Comparison of ENCODE assay signal across 15 cellular contexts in the genomic region with DNA sequence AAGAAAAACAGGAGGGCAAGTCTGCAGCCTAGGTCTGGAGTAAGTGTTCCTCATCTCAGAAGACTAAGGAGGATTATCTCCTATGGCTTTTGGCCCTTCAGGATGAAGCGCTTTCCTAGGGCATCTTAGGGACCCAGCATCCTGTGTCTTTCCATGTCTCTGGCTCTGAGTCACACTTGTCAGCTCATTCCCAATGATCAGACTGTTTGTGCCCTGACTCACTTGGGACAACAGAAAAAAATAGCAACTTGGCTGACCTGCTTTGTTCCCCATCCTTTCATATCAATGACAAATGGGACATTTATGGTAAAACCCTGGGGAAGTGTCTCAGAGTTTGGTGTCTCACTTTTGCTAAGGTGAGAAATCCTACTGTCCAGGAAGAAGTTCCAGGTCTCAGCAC.
A peak's percentile ranks its signal among the peaks of the same experiment; 100 is the strongest.
DNase-seq lines count a peak whose midpoint lies in the region; ATAC-seq, FAIRE-seq and TF ChIP-seq lines count a peak whose summit lies in the region.
"Had no signal": no experiment of that assay in that cellular context is flagged by ENCODE, and none has a peak within 500 bp of the region (broad histone marks: within the 10 kb centered on the region; RNA-seq: fewer than 3 reads in every experiment).

No MANE protein-coding gene starts in this region.

- TF ChIP-seq POLR2A in HCT116 (IDR thresholded peaks at IDR 0.05; ENCODE audit: borderline replicate concordance, extremely low read depth, insufficient read depth, insufficient read length), result no peak

- H3K27me3 ChIP-seq in HCT116 (ENCODE audit: insufficient read depth, low read length) (no peaks in the 10 kb centered on the region), SK-N-SH (ENCODE audit: insufficient read depth) (no peaks in the 10 kb centered on the region)
- H3K27me3 ChIP-seq: heart left ventricle had no signal

- H3K9ac ChIP-seq in HCT116 (ENCODE audit: low read length) (no peak overlapping the region), SK-N-SH (peak overlapping the region; percentile 35; the same call in 1 of the 2 replicates)

- no peak overlapping the region for H2AFZ ChIP-seq in HCT116 (ENCODE audit: low read depth, low read length, poor library complexity, severe bottlenecking)
- peak overlapping the region; percentile 25; the same call in 1 of the 2 replicates for H2AFZ ChIP-seq in SK-N-SH (ENCODE audit: low read depth)

- no peak overlapping the region for H3K27ac ChIP-seq in HCT116 (ENCODE audit: low read depth, low read length)
- H3K27ac ChIP-seq in SK-N-SH (ENCODE audit: low read depth in 2 of 2, low read length in 1 of 2), result peak overlapping the region in 1 of 2 experiments; percentile 74; a peak in 2 of 4 replicates
- H3K27ac ChIP-seq: heart left ventricle had no signal

- TF ChIP-seq EP300 in SK-N-SH (IDR thresholded peaks at IDR 0.05; ENCODE audit: borderline replicate concordance in 1 of 2, low read depth in 1 of 2, low read length in 1 of 2), result no peak

- H3K4me2 ChIP-seq in HCT116 (ENCODE audit: low read length) (peak overlapping the region; percentile 28; the same call in 1 of the 2 replicates), SK-N-SH (peak overlapping the region; percentile 20; the same call in 1 of the 2 replicates)

- POLR2A ChIA-PET in HCT116 (lab: Charles Lee), result no interaction called here
- POLR2A ChIA-PET in SK-N-SH (lab: Yijun Ruan, JAX), result no interaction called here

- H3K4me3 ChIP-seq in HCT116 (replicated peaks in 1 of 2; ENCODE audit: low read depth in 1 of 2, low read length in 2 of 2) (no peak overlapping the region), SK-N-SH (ENCODE audit: low read depth in 2 of 2, low read length in 1 of 2) (no peak overlapping the region), foreskin fibroblast (ENCODE audit: low read depth in 1 of 2, low read length in 2 of 2) (no peak overlapping the region)
- H3K4me3 ChIP-seq: heart left ventricle had no signal

- no peaks in the 10 kb centered on the region for H3K79me2 ChIP-seq in HCT116 (ENCODE audit: insufficient read depth, low read length)
- H3K79me2 ChIP-seq in SK-N-SH (ENCODE audit: insufficient read depth), result no peaks in the 10 kb centered on the region

- H4K20me1 ChIP-seq in HCT116 (ENCODE audit: insufficient read depth), result no peaks in the 10 kb centered on the region
- H4K20me1 ChIP-seq in SK-N-SH (ENCODE audit: insufficient read depth), result no peaks in the 10 kb centered on the region

- no peaks in the 10 kb centered on the region for H3K36me3 ChIP-seq in HCT116 (ENCODE audit: control insufficient read depth in 1 of 2, insufficient read depth in 2 of 2, low read length in 2 of 2)
- no peaks in the 10 kb centered on the region for H3K36me3 ChIP-seq in SK-N-SH (replicated peaks in 1 of 2; ENCODE audit: control insufficient read depth in 1 of 2, insufficient read depth in 2 of 2, low read length in 1 of 2)
- H3K36me3 ChIP-seq: heart left ventricle had no signal

- ATAC-seq in HCT116, result peak; percentile 73; the same call in 1 of the 2 replicates
- ATAC-seq in activated CD4-positive, CD25-positive, alpha-beta regulatory T cell treated with anti-CD3 and anti-CD28 coated beads, Interleukin-2, amount 50 U/mL, for 24 hours, result no peak
- ATAC-seq: sciatic nerve; stimulated activated memory B cell treated with anti-CD40 and anti-IgM and Interleukin-4, amounts not matched to agents 10 μg/mL and 1 μg/mL and 100 μg/mL, for 72 hours had no signal

- CTCF ChIA-PET in HCT116 (lab: Charles Lee) (no interaction called here), SK-N-SH (lab: Yijun Ruan, JAX) (no interaction called here)

- H3K9me3 ChIP-seq in HCT116 (ENCODE audit: control insufficient read depth in 1 of 2, insufficient read depth in 1 of 2, low read depth in 1 of 2, low read length in 2 of 2) (no peaks in the 10 kb centered on the region), SK-N-SH (no peaks in the 10 kb centered on the region)
- H3K9me3 ChIP-seq: heart left ventricle had no signal

- RAD21 ChIA-PET in HCT116 (lab: Charles Lee; ENCODE audit: low non-redundant PET in 1 of 2, low total read pairs in 2 of 2, uncharacterized antibody in 2 of 2, unreplicated experiment in 2 of 2), result no interaction called here

- peaks cover 18% of the 10 kb centered on the region for H3F3A ChIP-seq in SK-N-SH (replicated peaks; ENCODE audit: insufficient read depth)

- H3K4me1 ChIP-seq in HCT116 (ENCODE audit: control insufficient read depth in 1 of 2, insufficient read depth in 2 of 2, low read length in 2 of 2) (peaks cover 0 to 11% of the 10 kb centered on the region in 2 experiments; a peak in 2 of 4 replicates), SK-N-SH (ENCODE audit: control insufficient read depth in 1 of 2, insufficient read depth in 2 of 2, low read depth in 1 of 2, low read length in 1 of 2) (peaks cover 7 to 12% of the 10 kb centered on the region in 2 experiments; a peak in 3 of 4 replicates)

- peak; percentile 58 for FAIRE-seq in urothelium cell line (lab: Jason Lieb, UNC)
- FAIRE-seq: endometrium had no signal

- DNase-seq in HCT116 (ENCODE audit: low read depth, low spot score), result no peak
- DNase-seq in SK-N-SH, result no peak
- peak; percentile 69 to 79 for DNase-seq in foreskin fibroblast
- peak; percentile 80 for DNase-seq in urothelium cell line (ENCODE audit: low spot score)
- no peak for DNase-seq in D341Med (ENCODE audit: low spot score)
- DNase-seq in NCI-H128 (lab: John Stamatoyannopoulos, UW; ENCODE audit: unreplicated experiment), result no peak
- DNase-seq: Calu3, heart left ventricle, NCI-H2029 treated with DMSO at 0.1 percent for 48 hours, NCI-H526 treated with DMSO at 0.1 percent for 48 hours, SHP77 treated with DMSO at 0.1 percent for 48 hours had no signal

- BruUV-seq in HCT116 (replicated peaks; lab: Mats Ljungman, UMichigan), result no TSS peak

- intact Hi-C loops in HCT116 (cut with micrococcal nuclease), result no loop called here

- 83% methylated on average over 1 of the region's 1 CpG for WGBS in SK-N-SH (ENCODE audit: low lambda C conversion rate)

- H3K9me2 ChIP-seq in HCT116 (ENCODE audit: insufficient read depth), result no peaks in the 10 kb centered on the region
- no peaks in the 10 kb centered on the region for H3K9me2 ChIP-seq in SK-N-SH

- TF ChIP-seq RAD21 in HCT116 (IDR thresholded peaks at IDR 0.05; ENCODE audit: low read depth) (no peak), SK-N-SH (IDR thresholded peaks at IDR 0.05; ENCODE audit: low read length) (no peak)

- TF ChIP-seq CTCF in HCT116 (IDR thresholded peaks at IDR 0.05 in 2 of 3, conservative IDR thresholded peaks at IDR 0.05 in 1 of 3; ENCODE audit: borderline replicate concordance in 1 of 3, insufficient read depth in 1 of 3, low read depth in 2 of 3, low read length in 2 of 3) (no peak), SK-N-SH (IDR thresholded peaks at IDR 0.05) (no peak), foreskin fibroblast (IDR thresholded peaks at IDR 0.05; ENCODE audit: low read depth, low read length) (no peak)

TF ChIP-seq in HCT116, 20 proteins besides CTCF, POLR2A, EP300 and RAD21:
- peak; percentile 33 for TF ChIP-seq FOSL1 (IDR thresholded peaks at IDR 0.05; ENCODE audit: low read depth)
- TF ChIP-seq SIN3A (IDR thresholded peaks at IDR 0.05; ENCODE audit: low read depth), result no peak

TF ChIP-seq in SK-N-SH, 30 proteins besides CTCF, POLR2A, EP300 and RAD21:
- TF ChIP-seq RCOR1 (IDR thresholded peaks at IDR 0.05; ENCODE audit: low read length), result no peak
- TF ChIP-seq JUND (IDR thresholded peaks at IDR 0.05), result peak; percentile 53; the same call in 1 of the 2 replicates
- no peak for TF ChIP-seq SIN3A (IDR thresholded peaks at IDR 0.05; ENCODE audit: borderline replicate concordance, low read depth, low read length)
- TF ChIP-seq FOSL2 (IDR thresholded peaks at IDR 0.05; ENCODE audit: borderline replicate concordance, low read depth), result peak; percentile 64; the same call in 1 of the 2 replicates
- TF ChIP-seq, protein P1, sequence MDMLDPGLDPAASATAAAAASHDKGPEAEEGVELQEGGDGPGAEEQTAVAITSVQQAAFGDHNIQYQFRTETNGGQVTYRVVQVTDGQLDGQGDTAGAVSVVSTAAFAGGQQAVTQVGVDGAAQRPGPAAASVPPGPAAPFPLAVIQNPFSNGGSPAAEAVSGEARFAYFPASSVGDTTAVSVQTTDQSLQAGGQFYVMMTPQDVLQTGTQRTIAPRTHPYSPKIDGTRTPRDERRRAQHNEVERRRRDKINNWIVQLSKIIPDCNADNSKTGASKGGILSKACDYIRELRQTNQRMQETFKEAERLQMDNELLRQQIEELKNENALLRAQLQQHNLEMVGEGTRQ (IDR thresholded peaks at IDR 0.05; ENCODE audit: borderline replicate concordance, low read depth, low read length), result no peak
- TF ChIP-seq, protein P2, sequence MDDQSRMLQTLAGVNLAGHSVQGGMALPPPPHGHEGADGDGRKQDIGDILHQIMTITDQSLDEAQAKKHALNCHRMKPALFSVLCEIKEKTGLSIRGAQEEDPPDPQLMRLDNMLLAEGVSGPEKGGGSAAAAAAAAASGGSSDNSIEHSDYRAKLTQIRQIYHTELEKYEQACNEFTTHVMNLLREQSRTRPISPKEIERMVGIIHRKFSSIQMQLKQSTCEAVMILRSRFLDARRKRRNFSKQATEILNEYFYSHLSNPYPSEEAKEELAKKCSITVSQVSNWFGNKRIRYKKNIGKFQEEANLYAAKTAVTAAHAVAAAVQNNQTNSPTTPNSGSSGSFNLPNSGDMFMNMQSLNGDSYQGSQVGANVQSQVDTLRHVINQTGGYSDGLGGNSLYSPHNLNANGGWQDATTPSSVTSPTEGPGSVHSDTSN (IDR thresholded peaks at IDR 0.05), result 0 out of 2 replicates have a peak, but pooled peaks have one; percentile 42
- TF ChIP-seq GABPA (IDR thresholded peaks at IDR 0.05; ENCODE audit: low read depth), result no peak
- no peak for TF ChIP-seq GATA2 (CRISPR knock-in tag; IDR thresholded peaks at IDR 0.05)

Comparison
In these comparisons a context has a peak if more than half of its experiments do, and no peak if none do; other contexts are left out.
1. DNase-seq: peak in foreskin fibroblast (2 of 2) and urothelium cell line (single experiment); none in HCT116 (single experiment), SK-N-SH (single experiment), D341Med (single experiment) and NCI-H128 (single experiment).
2. Of the 11 proteins assayed by ChIP-seq in both SK-N-SH and HCT116: peak only in SK-N-SH: JUND; only in HCT116: none; in both: none; in neither: 10.